Comparison of ENCODE assay signal across 14 cellular contexts in genomic region chr9:138080979-138081378, GRCh38.
DNase-seq lines count a peak whose midpoint lies in the region; ATAC-seq and TF ChIP-seq lines count a peak whose summit lies in the region.
"Had no signal": no experiment of that assay in that cellular context is flagged by ENCODE, and none has a peak within 500 bp of the region (broad histone marks: within the 10 kb centered on the region; RNA-seq: fewer than 3 reads in every experiment).

No MANE protein-coding gene starts in this region.

- intact Hi-C loops in esophagus muscularis mucosa (cut with DNase I): no loop called here
- intact Hi-C loops in posterior vena cava (cut with DNase I): no loop called here

- no peak overlapping the region for H3K27ac ChIP-seq in SK-N-SH (ENCODE audit: low read depth in 2 of 2, low read length in 1 of 2)
- no peak overlapping the region for H3K27ac ChIP-seq in esophagus muscularis mucosa (replicated peaks in 1 of 4)
- H3K27ac ChIP-seq: 22Rv1, BLaER1 had no signal

- no peaks in the 10 kb centered on the region for H3K9me3 ChIP-seq in SK-N-SH
- peaks cover 0 to 22% (median 4%) of the 10 kb centered on the region in 4 donors for H3K9me3 ChIP-seq in esophagus muscularis mucosa
- H3K9me3 ChIP-seq: Caco-2, HAP-1 had no signal

- POLR2A ChIA-PET in SK-N-SH (lab: Yijun Ruan, JAX): no interaction called here

- TF ChIP-seq EP300 in SK-N-SH (IDR thresholded peaks at IDR 0.05; ENCODE audit: borderline replicate concordance in 1 of 2, low read depth in 1 of 2, low read length in 1 of 2): no peak
- TF ChIP-seq EP300 in esophagus muscularis mucosa (IDR thresholded peaks at IDR 0.05): no peak

- TF ChIP-seq POLR2A in esophagus muscularis mucosa (IDR thresholded peaks at IDR 0.05; ENCODE audit: low read depth): no peak

- TF ChIP-seq CTCF in SK-N-SH (IDR thresholded peaks at IDR 0.05) (no peak), esophagus muscularis mucosa (IDR thresholded peaks at IDR 0.05) (no peak)

- CTCF ChIA-PET in SK-N-SH (lab: Yijun Ruan, JAX): no interaction called here

- no peak overlapping the region for H3K4me2 ChIP-seq in SK-N-SH
- H3K4me2 ChIP-seq: BLaER1 had no signal

- no peaks in the 10 kb centered on the region for H3F3A ChIP-seq in SK-N-SH (replicated peaks; ENCODE audit: insufficient read depth)

- H3K4me1 ChIP-seq in SK-N-SH (ENCODE audit: control insufficient read depth in 1 of 2, insufficient read depth in 2 of 2, low read depth in 1 of 2, low read length in 1 of 2): no peaks in the 10 kb centered on the region
- H3K4me1 ChIP-seq in esophagus muscularis mucosa: no peaks in the 10 kb centered on the region
- H3K4me1 ChIP-seq: BLaER1, Caco-2, HAP-1 had no signal

- H3K36me3 ChIP-seq in SK-N-SH (replicated peaks in 1 of 2; ENCODE audit: control insufficient read depth in 1 of 2, insufficient read depth in 2 of 2, low read length in 1 of 2) (no peaks in the 10 kb centered on the region), esophagus muscularis mucosa (no peaks in the 10 kb centered on the region)
- H3K36me3 ChIP-seq: BLaER1, HAP-1 had no signal

- ATAC-seq in SK-N-SH treated with all-trans-retinoic acid at 6 μM for 48 hours: no peak

- H2AFZ ChIP-seq in SK-N-SH (ENCODE audit: low read depth): no peak overlapping the region

- H3K9ac ChIP-seq in SK-N-SH: no peak overlapping the region
- H3K9ac ChIP-seq: BLaER1 had no signal

- no peaks in the 10 kb centered on the region for H4K20me1 ChIP-seq in SK-N-SH (ENCODE audit: insufficient read depth)
- H4K20me1 ChIP-seq: BLaER1 had no signal

- H3K4me3 ChIP-seq in SK-N-SH (ENCODE audit: low read depth in 2 of 2, low read length in 1 of 2) (no peak overlapping the region), esophagus muscularis mucosa (no peak overlapping the region)
- H3K4me3 ChIP-seq: BLaER1, HAP-1 had no signal

- DNase-seq in SK-N-SH (peak; percentile 2), esophagus muscularis mucosa (ENCODE audit: extremely low spot score) (peak; percentile 85), posterior vena cava (ENCODE audit: low spot score) (peak; percentile 35), NCI-H146 (lab: John Stamatoyannopoulos, UW) (no peak), AG08396 (ENCODE audit: low spot score) (no peak), OCI-M1 (lab: John Stamatoyannopoulos, UW) (no peak)
- DNase-seq: AML-193, Caco-2, DND-41, GF-D8 had no signal

- TF ChIP-seq RAD21 in SK-N-SH (IDR thresholded peaks at IDR 0.05; ENCODE audit: low read length): no peak

- H3K79me2 ChIP-seq in SK-N-SH (ENCODE audit: insufficient read depth): no peaks in the 10 kb centered on the region

- 13% methylated on average over 2 of the region's 5 CpGs for WGBS in SK-N-SH (ENCODE audit: low lambda C conversion rate)
- WGBS in esophagus muscularis mucosa: 93% methylated on average over 3 of the region's 5 CpGs

- no peaks in the 10 kb centered on the region for H3K27me3 ChIP-seq in SK-N-SH (ENCODE audit: insufficient read depth)
- peaks cover 0 to 28% (median 0%) of the 10 kb centered on the region in 4 donors for H3K27me3 ChIP-seq in esophagus muscularis mucosa
- H3K27me3 ChIP-seq: BLaER1 had no signal

- no peaks in the 10 kb centered on the region for H3K9me2 ChIP-seq in SK-N-SH

TF ChIP-seq in SK-N-SH, 30 proteins besides CTCF, POLR2A, EP300 and RAD21:
- TF ChIP-seq NRF1 (IDR thresholded peaks at IDR 0.05; ENCODE audit: low read depth, low read length) (no peak), POLR2AphosphoS5 (IDR thresholded peaks at IDR 0.05; ENCODE audit: low read depth, low read length) (no peak), TCF12 (IDR thresholded peaks at IDR 0.05) (no peak), FOSL2 (IDR thresholded peaks at IDR 0.05; ENCODE audit: borderline replicate concordance, low read depth) (no peak), IRF3 (IDR thresholded peaks at IDR 0.05; ENCODE audit: low read depth, low read length) (no peak), RCOR1 (IDR thresholded peaks at IDR 0.05; ENCODE audit: low read length) (no peak), JUND (IDR thresholded peaks at IDR 0.05) (no peak), FOXJ3 (CRISPR knock-in tag; IDR thresholded peaks at IDR 0.05) (no peak), SMC3 (IDR thresholded peaks at IDR 0.05; ENCODE audit: low read depth, low read length) (no peak)

TF ChIP-seq in SK-N-SH treated with all-trans-retinoic acid at 6 μM for 48 hours, 23 proteins besides CTCF, POLR2A, EP300 and RAD21:
- TF ChIP-seq RARB (CRISPR knock-in tag; IDR thresholded peaks at IDR 0.05): no peak
- TF ChIP-seq CSRNP3 (CRISPR knock-in tag; IDR thresholded peaks at IDR 0.05): no peak
- TF ChIP-seq GLIS3 (CRISPR knock-in tag; IDR thresholded peaks at IDR 0.05): no peak
- TF ChIP-seq ISL1 (CRISPR knock-in tag; IDR thresholded peaks at IDR 0.05): no peak
- no peak for TF ChIP-seq ESRRG (CRISPR knock-in tag; IDR thresholded peaks at IDR 0.05)
- TF ChIP-seq TCF4 (CRISPR knock-in tag; IDR thresholded peaks at IDR 0.05; ENCODE audit: borderline replicate concordance): no peak
- TF ChIP-seq ZFP30 (CRISPR knock-in tag; IDR thresholded peaks at IDR 0.05): no peak
- no peak for TF ChIP-seq PATZ1 (CRISPR knock-in tag; IDR thresholded peaks at IDR 0.05; ENCODE audit: borderline replicate concordance)
- TF ChIP-seq BACH2 (CRISPR knock-in tag; IDR thresholded peaks at IDR 0.05; ENCODE audit: borderline replicate concordance): no peak
- no peak for TF ChIP-seq PPARA (CRISPR knock-in tag; IDR thresholded peaks at IDR 0.05; ENCODE audit: borderline replicate concordance)
- no peak for TF ChIP-seq POU6F1 (CRISPR knock-in tag; IDR thresholded peaks at IDR 0.05; ENCODE audit: borderline replicate concordance, low read depth)
- no peak for TF ChIP-seq ZNF70 (CRISPR knock-in tag; IDR thresholded peaks at IDR 0.05)
- no peak for TF ChIP-seq ZNF565 (CRISPR knock-in tag; conservative IDR thresholded peaks at IDR 0.05; ENCODE audit: low read depth)
- TF ChIP-seq OSR1 (CRISPR knock-in tag; IDR thresholded peaks at IDR 0.05): no peak
- TF ChIP-seq CSDC2 (CRISPR knock-in tag; IDR thresholded peaks at IDR 0.05): no peak
- TF ChIP-seq CREB5 (CRISPR knock-in tag; IDR thresholded peaks at IDR 0.05; ENCODE audit: low read depth): no peak
- no peak for TF ChIP-seq ARNTL (CRISPR knock-in tag; IDR thresholded peaks at IDR 0.05; ENCODE audit: borderline replicate concordance, low read depth)

Comparison
In these comparisons a context has a peak if more than half of its experiments do, and no peak if none do; other contexts are left out.
1. DNase-seq: peak in SK-N-SH (single experiment), esophagus muscularis mucosa (single experiment) and posterior vena cava (single experiment); none in NCI-H146 (single experiment), AG08396 (single experiment) and OCI-M1 (single experiment).